23 cellular contexts compared by ENCODE assay signal in the genomic region with DNA sequence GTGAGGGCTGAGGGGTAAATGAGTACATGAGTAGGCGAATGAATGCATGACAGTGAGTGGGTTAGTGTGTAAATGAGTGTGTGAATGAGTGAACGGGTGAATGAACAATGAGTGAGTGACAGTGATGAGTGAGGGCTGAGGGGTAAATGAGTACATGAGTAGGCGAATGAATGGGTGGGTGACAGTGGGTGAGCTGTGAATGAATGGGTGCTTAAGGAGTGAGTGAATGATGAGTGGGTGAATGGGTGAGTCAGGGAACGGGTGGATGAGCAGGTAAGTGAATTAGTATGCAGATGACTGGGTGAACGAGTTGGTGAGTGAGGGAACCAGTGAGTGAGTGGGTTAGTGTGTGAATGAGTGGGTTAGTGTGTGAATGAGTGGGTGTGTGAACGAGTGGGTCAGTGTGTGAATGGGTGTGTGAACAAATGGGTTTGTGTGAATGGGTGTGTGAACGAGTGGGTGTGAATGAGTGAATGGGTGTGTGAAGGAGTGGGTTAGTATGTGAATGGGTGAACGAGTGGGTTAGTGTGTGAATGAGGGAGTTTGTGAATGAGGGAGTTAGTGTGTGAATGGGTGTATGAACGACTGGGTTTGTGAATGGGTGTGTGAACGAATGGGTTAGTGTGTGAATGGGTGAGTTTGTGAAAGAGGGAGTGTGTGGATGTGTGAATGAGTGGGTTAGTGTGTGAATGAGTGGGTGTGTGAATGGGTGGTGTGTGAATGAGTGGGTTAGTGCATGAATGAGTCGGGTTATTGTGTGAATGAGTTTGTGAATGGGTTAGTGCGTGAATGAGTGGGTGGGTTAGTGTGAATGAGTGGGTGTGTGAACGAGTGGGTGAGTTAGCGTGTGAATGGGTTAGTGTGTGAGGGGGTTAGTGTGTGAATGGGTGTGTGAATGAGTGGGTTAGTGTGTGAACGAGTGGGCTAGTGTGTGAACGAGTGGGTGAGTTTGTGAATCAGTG. TPM values are rescaled to one million over a fixed set of nuclear protein-coding genes. Genes with fewer than 3 reads are reported as not detected.
DNase-seq lines count a peak whose midpoint lies in the region; ATAC-seq, FAIRE-seq and TF ChIP-seq lines count a peak whose summit lies in the region.
"Had no signal": no experiment of that assay in that cellular context is flagged by ENCODE, and none has a peak within 500 bp of the region (broad histone marks: within the 10 kb centered on the region; RNA-seq: fewer than 3 reads in every experiment).

No MANE protein-coding gene starts in this region.

- H3K27me3 ChIP-seq in brain microvascular endothelial cell (replicated peaks) (no peaks in the 10 kb centered on the region), MM.1S (replicated peaks; ENCODE audit: insufficient read depth, low read length) (no peaks in the 10 kb centered on the region)
- H3K27me3 ChIP-seq: ascending aorta had no signal

- H3K4me3 ChIP-seq in epithelial cell of esophagus (ENCODE audit: low read length) (no peak overlapping the region), brain microvascular endothelial cell (ENCODE audit: low read depth, low read length) (no peak overlapping the region), MM.1S (ENCODE audit: low read length) (no peak overlapping the region)
- H3K4me3 ChIP-seq: ascending aorta, lower lobe of right lung had no signal

- no peaks in the 10 kb centered on the region for H3K4me1 ChIP-seq in MM.1S (ENCODE audit: low read length)
- H3K4me1 ChIP-seq: ascending aorta, lower lobe of right lung had no signal

- no peak overlapping the region for H3K9ac ChIP-seq in MM.1S (ENCODE audit: low read length)

- peaks cover 6% of the 10 kb centered on the region for H3K4me1 Mint-ChIP-seq in activated T-cell treated with anti-CD3 and anti-CD28 coated beads, Interleukin-2, amount 50 U/mL, for 4 hours (ENCODE audit: low read depth)
- H3K4me1 Mint-ChIP-seq: activated CD8-positive, alpha-beta memory T cell treated with anti-CD3 and anti-CD28 coated beads, Interleukin-2, amount 10 ng/mL, durations not matched to agents 7 days and 5 days; CD14-positive monocyte had no signal

- H3K36me3 ChIP-seq in brain microvascular endothelial cell (replicated peaks) (no peaks in the 10 kb centered on the region), MM.1S (replicated peaks; ENCODE audit: insufficient read depth, low read length) (no peaks in the 10 kb centered on the region)
- H3K36me3 ChIP-seq: ascending aorta, lower lobe of right lung had no signal

- FAIRE-seq in HTR-8/SVneo (lab: Jason Lieb, UNC): peak; percentile 88

- no peak for TF ChIP-seq CTCF in epithelial cell of esophagus (IDR thresholded peaks at IDR 0.05; ENCODE audit: insufficient read depth, low read depth, low read length, missing control alignments)
- no peak for TF ChIP-seq CTCF in brain microvascular endothelial cell (IDR thresholded peaks at IDR 0.05; ENCODE audit: low read depth, low read length, missing control alignments)
- TF ChIP-seq CTCF in MM.1S (IDR thresholded peaks at IDR 0.05; ENCODE audit: low read length): no peak

- H3K4me3 Mint-ChIP-seq in activated T-cell treated with anti-CD3 and anti-CD28 coated beads, Interleukin-2, amount 50 U/mL, for 4 hours: no peak overlapping the region
- H3K4me3 Mint-ChIP-seq: activated CD8-positive, alpha-beta memory T cell treated with anti-CD3 and anti-CD28 coated beads, Interleukin-2, amount 10 ng/mL, durations not matched to agents 7 days and 5 days; CD14-positive monocyte had no signal

- peak; percentile 40 to 60 for ATAC-seq in activated T-cell treated with anti-CD3 and anti-CD28 coated beads, Interleukin-2, amount 50 U/mL, for 4 hours
- ATAC-seq: activated CD8-positive, alpha-beta memory T cell treated with anti-CD3 and anti-CD28 coated beads, Interleukin-2, amount 10 ng/mL, durations not matched to agents 7 days and 5 days; lower lobe of right lung; SK-N-SH treated with all-trans-retinoic acid at 6 μM for 48 hours had no signal

- peaks cover 55% of the 10 kb centered on the region for H3K9me3 Mint-ChIP-seq in activated T-cell treated with anti-CD3 and anti-CD28 coated beads, Interleukin-2, amount 50 U/mL, for 4 hours

- H4K20me1 ChIP-seq in MM.1S (ENCODE audit: insufficient read depth, low read length): no peaks in the 10 kb centered on the region

- no peak for DNase-seq in activated T-cell treated with anti-CD3 and anti-CD28 coated beads, Interleukin-2, amount 50 U/mL, for 4 hours
- DNase-seq in activated T-cell treated with anti-CD3 and anti-CD28 coated beads for 4 hours (no peak), HTR-8/SVneo (ENCODE audit: insufficient read length, low spot score) (no peak), epithelial cell of esophagus (ENCODE audit: low read depth) (peak; percentile 29), renal cortical epithelial cell (ENCODE audit: low read depth) (peak; percentile 55), brain microvascular endothelial cell (no peak), NCI-H1436 treated with DMSO at 0.1 percent for 48 hours (lab: John Stamatoyannopoulos, UW) (no peak), MM.1S (no peak)
- DNase-seq: activated CD4-positive, CD25-positive, alpha-beta regulatory T cell; activated CD8-positive, alpha-beta memory T cell treated with anti-CD3 and anti-CD28 coated beads, Interleukin-2, amount 10 ng/mL, durations not matched to agents 7 days and 5 days; effector memory CD4-positive, alpha-beta T cell; NCI-H1417 treated with DMSO at 0.1 percent for 48 hours; NCI-H510A treated with DMSO at 0.1 percent for 48 hours; retina; stimulated activated CD4-positive, alpha-beta T cell treated with anti-CD3 and anti-CD28 coated beads, Interleukin-12 subunit alpha, Interleukin-12 subunit beta, amount 100 ng/mL, for 4 hours; stimulated activated CD8-positive, alpha-beta memory T cell treated with anti-CD3 and anti-CD28 coated beads, Interleukin-4, amount 100 ng/mL, for 48 hours; T1000 had no signal

- in situ Hi-C loops in brain microvascular endothelial cell (cut with HindIII; ENCODE audit: low pct_ligation_motif_present, low sequenced_read_pairs): no loop called here

- H2AFZ ChIP-seq in MM.1S (ENCODE audit: low read length): no peak overlapping the region

- H3K36me3 Mint-ChIP-seq in activated T-cell treated with anti-CD3 and anti-CD28 coated beads, Interleukin-2, amount 50 U/mL, for 4 hours (ENCODE audit: insufficient read depth): no peaks in the 10 kb centered on the region
- H3K36me3 Mint-ChIP-seq: CD14-positive monocyte had no signal

- H3K4me2 ChIP-seq in MM.1S (ENCODE audit: low read depth, low read length): no peak overlapping the region

- no peaks in the 10 kb centered on the region for H3K79me2 ChIP-seq in MM.1S (ENCODE audit: low read length)

- no peaks in the 10 kb centered on the region for H3K9me3 ChIP-seq in MM.1S (replicated peaks; ENCODE audit: insufficient read depth, low read length)
- H3K9me3 ChIP-seq: ascending aorta, lower lobe of right lung had no signal

- H3K27me3 Mint-ChIP-seq in activated T-cell treated with anti-CD3 and anti-CD28 coated beads, Interleukin-2, amount 50 U/mL, for 4 hours (ENCODE audit: low read depth): no peaks in the 10 kb centered on the region
- H3K27me3 Mint-ChIP-seq: activated CD8-positive, alpha-beta memory T cell treated with anti-CD3 and anti-CD28 coated beads, Interleukin-2, amount 10 ng/mL, durations not matched to agents 7 days and 5 days had no signal

- H3K9me2 ChIP-seq in MM.1S (replicated peaks; ENCODE audit: insufficient read depth, low read length): no peaks in the 10 kb centered on the region

- no peak overlapping the region for H3K27ac ChIP-seq in brain microvascular endothelial cell
- no peak overlapping the region for H3K27ac ChIP-seq in MM.1S (ENCODE audit: low read length)
- H3K27ac ChIP-seq: ascending aorta, lower lobe of right lung, RWPE1 had no signal

- no peaks in the 10 kb centered on the region for H3F3A ChIP-seq in MM.1S (ENCODE audit: insufficient read depth, low read length)

RNA-seq across cellular contexts. Expression of a gene that starts 32.9 kb away (rescaled TPM):
- total RNA-seq in activated T-cell treated with anti-CD3 and anti-CD28 coated beads, Interleukin-2, amount 50 U/mL, for 4 hours: under 1 TPM; 0.54 to 0.94 (median 0.58) TPM
- total RNA-seq in renal cortical epithelial cell: 0.10 TPM in 1 of 2 replicates, not detected in the other
- total RNA-seq: myocyte had no signal

Comparison
In these comparisons a context has a peak if more than half of its experiments do, and no peak if none do; other contexts are left out.
1. DNase-seq: peak in epithelial cell of esophagus (single experiment) and renal cortical epithelial cell (single experiment); none in activated T-cell treated with anti-CD3 and anti-CD28 coated beads, Interleukin-2, amount 50 U/mL, for 4 hours (single experiment), activated T-cell treated with anti-CD3 and anti-CD28 coated beads for 4 hours (single experiment), HTR-8/SVneo (single experiment), brain microvascular endothelial cell (single experiment), NCI-H1436 treated with DMSO at 0.1 percent for 48 hours (single experiment) and MM.1S (single experiment).